2 cellular contexts compared by ENCODE assay signal in genomic region chr2:146240376-146240775, GRCh38.
TF ChIP-seq lines count a peak whose summit lies in the region.

No MANE protein-coding gene starts in this region.

TF ChIP-seq in SK-N-SH, 30 proteins besides CTCF, POLR2A, EP300 and RAD21 (continued from another document):
- TF ChIP-seq YY1 (IDR thresholded peaks at IDR 0.05; ENCODE audit: low read depth) (no peak), FOSL2 (IDR thresholded peaks at IDR 0.05; ENCODE audit: borderline replicate concordance, low read depth) (no peak)

TF ChIP-seq in SK-N-SH treated with all-trans-retinoic acid at 6 μM for 48 hours, 23 proteins besides CTCF, POLR2A, EP300 and RAD21 (continued from another document):
- TF ChIP-seq TCF4 (CRISPR knock-in tag; IDR thresholded peaks at IDR 0.05; ENCODE audit: borderline replicate concordance) (no peak), CREB5 (CRISPR knock-in tag; IDR thresholded peaks at IDR 0.05; ENCODE audit: low read depth) (no peak), GLIS3 (CRISPR knock-in tag; IDR thresholded peaks at IDR 0.05) (no peak), BACH2 (CRISPR knock-in tag; IDR thresholded peaks at IDR 0.05; ENCODE audit: borderline replicate concordance) (no peak)
